In genomic region chr1:248863011-248863881, GRCh38 we compare ENCODE assay signal across 8 cellular contexts. TPM values are rescaled to one million over a fixed set of nuclear protein-coding genes. Genes with fewer than 3 reads are reported as not detected.
DNase-seq lines count a peak whose midpoint lies in the region; ATAC-seq, FAIRE-seq and TF ChIP-seq lines count a peak whose summit lies in the region.

No MANE protein-coding gene starts in this region.

- H3K36me3 ChIP-seq in adipocyte (ENCODE audit: control insufficient read depth, insufficient read depth, low read length, severe bottlenecking) (no peaks in the 10 kb centered on the region), psoas muscle (ENCODE audit: insufficient read depth in 1 of 2, low read depth in 1 of 2) (no peaks in the 10 kb centered on the region), uterus (no peaks in the 10 kb centered on the region)

- no peaks in the 10 kb centered on the region for H3K9me3 ChIP-seq in adipocyte (ENCODE audit: control insufficient read depth, low read length)
- H3K9me3 ChIP-seq in psoas muscle = no peaks in the 10 kb centered on the region
- no peaks in the 10 kb centered on the region for H3K9me3 ChIP-seq in uterus

- DNase-seq in GM12891 (ENCODE audit: insufficient read length, low spot score) (peak; percentile 55), NCI-H1105 (lab: John Stamatoyannopoulos, UW) (peak; percentile 72), SW 1271 (lab: John Stamatoyannopoulos, UW) (peak; percentile 55 to 76), adipocyte (ENCODE audit: low read depth) (peak; percentile 88), left ventricle myocardium superior (peak; percentile 94), psoas muscle (peak; percentile 88 to 91), uterus (peak; percentile 85 to 91)

- WGBS in psoas muscle, 3 donors = 2 to 5% (median 4%) methylated on average over 44 to 46 of the region's 46 CpGs

- TF ChIP-seq POLR2A in GM12891 (IDR thresholded peaks at IDR 0.05; ENCODE audit: low read depth, low read length) = peak; percentile 41; the same call in 1 of the 2 replicates
- peak; percentile 38 to 60 for TF ChIP-seq POLR2A in uterus (IDR thresholded peaks at IDR 0.05)

- H3K4me3 ChIP-seq in adipocyte (ENCODE audit: low read length) = peak overlapping the region; percentile 77
- H3K4me3 ChIP-seq in psoas muscle = peak overlapping the region; percentile 71
- H3K4me3 ChIP-seq in uterus = peak overlapping the region; percentile 31 to 49

- peaks cover 16% of the 10 kb centered on the region for H3K4me1 ChIP-seq in adipocyte (ENCODE audit: control insufficient read depth, insufficient read depth, low read length)
- peaks cover 14% of the 10 kb centered on the region for H3K4me1 ChIP-seq in psoas muscle
- no peaks in the 10 kb centered on the region for H3K4me1 ChIP-seq in uterus

- intact Hi-C loops in left ventricle myocardium superior (cut with micrococcal nuclease) (no loop called here), psoas muscle (cut with DNase I) (no loop called here), uterus (cut with DNase I; ENCODE audit: low total_unique reads) (no loop called here)

- TF ChIP-seq CTCF in psoas muscle (IDR thresholded peaks at IDR 0.05) (no peak), uterus (IDR thresholded peaks at IDR 0.05) (no peak)

- H3K27me3 ChIP-seq in adipocyte (replicated peaks; ENCODE audit: control insufficient read depth, insufficient read depth, low read length) (no peaks in the 10 kb centered on the region), psoas muscle (ENCODE audit: insufficient read depth in 3 of 3, low read length in 2 of 3) (peaks cover 0 to 2% (median 0%) of the 10 kb centered on the region in 3 donors), uterus (no peaks in the 10 kb centered on the region)

- peak; percentile 70 for ATAC-seq in HG02678 (IDR thresholded peaks at IDR 0.05; ENCODE audit: unreplicated experiment)
- peak; percentile 81 for ATAC-seq in left ventricle myocardium superior
- ATAC-seq in psoas muscle = peak; percentile 36 to 57 (median 43)

- peak; percentile 79 for FAIRE-seq in GM12891 (lab: Jason Lieb, UNC)

- H3K27ac ChIP-seq in psoas muscle (peak overlapping the region; percentile 25), uterus (peak overlapping the region; percentile 62 to 69)

- peak overlapping the region; percentile 37 for H3K9ac ChIP-seq in adipocyte (ENCODE audit: low read length)

TF ChIP-seq in GM12891, 5 proteins besides CTCF, POLR2A, EP300 and RAD21:
- TF ChIP-seq POU2F2 (IDR thresholded peaks at IDR 0.05; ENCODE audit: low read depth, low read length) = no peak
- TF ChIP-seq TAF1 (IDR thresholded peaks at IDR 0.05; ENCODE audit: low read depth, low read length) = no peak
- TF ChIP-seq PAX5 (IDR thresholded peaks at IDR 0.05; ENCODE audit: insufficient read depth, low read length, severe bottlenecking) = no peak
- no peak for TF ChIP-seq POLR2AphosphoS5 (IDR thresholded peaks at IDR 0.05; ENCODE audit: low read depth, low read length)
- no peak for TF ChIP-seq SPI1 (IDR thresholded peaks at IDR 0.05; ENCODE audit: low read depth, low read length)

RNA-seq across cellular contexts. Expression of gene ZNF692, which starts 4.4 kb away (rescaled TPM):
- polyA plus RNA-seq in GM12891 (2012; ENCODE audit: low read depth, missing spikeins) = 31.6 TPM
- total RNA-seq in left ventricle myocardium superior = 27.1 TPM
- total RNA-seq in psoas muscle = 10 to 100 TPM; 13.4 to 22.9 (median 16.0) TPM
- polyA plus RNA-seq in psoas muscle = 10 to 100 TPM; 19.6 to 30.8 (median 19.9) TPM
- total RNA-seq in uterus = 10 to 100 TPM; 21.2 to 43.5 (median 29.2) TPM

RNA-seq across cellular contexts. Expression of gene ZNF672, which starts 25.2 kb away (rescaled TPM):
- 24.7 TPM for polyA plus RNA-seq in GM12891 (2012; ENCODE audit: low read depth, missing spikeins)
- total RNA-seq in left ventricle myocardium superior = 45.5 TPM
- total RNA-seq in psoas muscle = 10 to 100 TPM; 46.2 to 57.0 (median 48.8) TPM
- polyA plus RNA-seq in psoas muscle = 10 to 100 TPM; 25.3 to 51.9 (median 39.5) TPM
- 10 to 100 TPM; 15.0 to 34.3 (median 24.0) TPM for total RNA-seq in uterus

RNA-seq across cellular contexts. Expression of gene SH3BP5L, which starts 37.5 kb away (rescaled TPM):
- 6.1 TPM for polyA plus RNA-seq in GM12891 (2012; ENCODE audit: low read depth, missing spikeins)
- total RNA-seq in left ventricle myocardium superior = 20.1 TPM
- 10 to 100 TPM; 18.6 to 27.9 (median 24.8) TPM for total RNA-seq in psoas muscle
- 10 to 100 TPM; 21.1 to 52.7 (median 42.0) TPM for polyA plus RNA-seq in psoas muscle
- 10 to 100 TPM in 3 of 4 donors, 1 to 10 TPM in 1; 2.6 to 29.8 (median 16.4) TPM for total RNA-seq in uterus

RNA-seq across cellular contexts. Expression of gene PGBD2, which starts 42.8 kb away (rescaled TPM):
- polyA plus RNA-seq in GM12891 (2012; ENCODE audit: low read depth, missing spikeins) = 1.4 TPM
- total RNA-seq in left ventricle myocardium superior = 3.3 TPM
- 1 to 10 TPM; 1.4 to 3.0 (median 1.9) TPM for total RNA-seq in psoas muscle
- 1 to 10 TPM; 1.3 to 3.9 (median 3.2) TPM for polyA plus RNA-seq in psoas muscle
- total RNA-seq in uterus = 10 to 100 TPM in 3 of 4 donors, 1 to 10 TPM in 1; 7.9 to 16.5 (median 13.0) TPM

Comparison
In these comparisons a context has a peak if more than half of its experiments do, and no peak if none do; other contexts are left out.
1. Peak in every context shown above with its lines: DNase-seq, ATAC-seq, H3K4me3 ChIP-seq and H3K27ac ChIP-seq.